ENCODE assay signal across 1 cellular context in the genomic region with DNA sequence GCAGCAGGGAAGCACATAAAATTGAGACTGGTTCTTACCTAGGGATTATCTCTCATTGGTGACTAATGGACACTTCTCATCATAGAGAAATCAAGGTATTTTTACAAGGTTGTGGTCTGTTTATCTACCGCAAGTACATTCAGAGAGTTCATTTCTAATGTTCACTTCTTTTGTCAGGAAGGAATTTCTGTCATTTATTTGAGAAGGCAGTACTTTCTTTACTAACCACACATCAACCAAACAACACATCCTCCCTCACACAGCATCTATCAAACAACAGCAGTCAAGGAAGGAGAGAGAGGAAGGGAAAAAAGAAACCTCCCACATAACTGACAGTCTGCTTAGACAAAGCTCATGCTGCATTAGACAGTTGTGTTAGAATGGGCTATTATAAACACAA.
TF ChIP-seq lines count a peak whose summit lies in the region.

No MANE protein-coding gene starts in this region.

TF ChIP-seq in GM23338, 12 proteins besides CTCF, POLR2A, EP300 and RAD21 (continued from another document):
- TF ChIP-seq, protein P1, sequence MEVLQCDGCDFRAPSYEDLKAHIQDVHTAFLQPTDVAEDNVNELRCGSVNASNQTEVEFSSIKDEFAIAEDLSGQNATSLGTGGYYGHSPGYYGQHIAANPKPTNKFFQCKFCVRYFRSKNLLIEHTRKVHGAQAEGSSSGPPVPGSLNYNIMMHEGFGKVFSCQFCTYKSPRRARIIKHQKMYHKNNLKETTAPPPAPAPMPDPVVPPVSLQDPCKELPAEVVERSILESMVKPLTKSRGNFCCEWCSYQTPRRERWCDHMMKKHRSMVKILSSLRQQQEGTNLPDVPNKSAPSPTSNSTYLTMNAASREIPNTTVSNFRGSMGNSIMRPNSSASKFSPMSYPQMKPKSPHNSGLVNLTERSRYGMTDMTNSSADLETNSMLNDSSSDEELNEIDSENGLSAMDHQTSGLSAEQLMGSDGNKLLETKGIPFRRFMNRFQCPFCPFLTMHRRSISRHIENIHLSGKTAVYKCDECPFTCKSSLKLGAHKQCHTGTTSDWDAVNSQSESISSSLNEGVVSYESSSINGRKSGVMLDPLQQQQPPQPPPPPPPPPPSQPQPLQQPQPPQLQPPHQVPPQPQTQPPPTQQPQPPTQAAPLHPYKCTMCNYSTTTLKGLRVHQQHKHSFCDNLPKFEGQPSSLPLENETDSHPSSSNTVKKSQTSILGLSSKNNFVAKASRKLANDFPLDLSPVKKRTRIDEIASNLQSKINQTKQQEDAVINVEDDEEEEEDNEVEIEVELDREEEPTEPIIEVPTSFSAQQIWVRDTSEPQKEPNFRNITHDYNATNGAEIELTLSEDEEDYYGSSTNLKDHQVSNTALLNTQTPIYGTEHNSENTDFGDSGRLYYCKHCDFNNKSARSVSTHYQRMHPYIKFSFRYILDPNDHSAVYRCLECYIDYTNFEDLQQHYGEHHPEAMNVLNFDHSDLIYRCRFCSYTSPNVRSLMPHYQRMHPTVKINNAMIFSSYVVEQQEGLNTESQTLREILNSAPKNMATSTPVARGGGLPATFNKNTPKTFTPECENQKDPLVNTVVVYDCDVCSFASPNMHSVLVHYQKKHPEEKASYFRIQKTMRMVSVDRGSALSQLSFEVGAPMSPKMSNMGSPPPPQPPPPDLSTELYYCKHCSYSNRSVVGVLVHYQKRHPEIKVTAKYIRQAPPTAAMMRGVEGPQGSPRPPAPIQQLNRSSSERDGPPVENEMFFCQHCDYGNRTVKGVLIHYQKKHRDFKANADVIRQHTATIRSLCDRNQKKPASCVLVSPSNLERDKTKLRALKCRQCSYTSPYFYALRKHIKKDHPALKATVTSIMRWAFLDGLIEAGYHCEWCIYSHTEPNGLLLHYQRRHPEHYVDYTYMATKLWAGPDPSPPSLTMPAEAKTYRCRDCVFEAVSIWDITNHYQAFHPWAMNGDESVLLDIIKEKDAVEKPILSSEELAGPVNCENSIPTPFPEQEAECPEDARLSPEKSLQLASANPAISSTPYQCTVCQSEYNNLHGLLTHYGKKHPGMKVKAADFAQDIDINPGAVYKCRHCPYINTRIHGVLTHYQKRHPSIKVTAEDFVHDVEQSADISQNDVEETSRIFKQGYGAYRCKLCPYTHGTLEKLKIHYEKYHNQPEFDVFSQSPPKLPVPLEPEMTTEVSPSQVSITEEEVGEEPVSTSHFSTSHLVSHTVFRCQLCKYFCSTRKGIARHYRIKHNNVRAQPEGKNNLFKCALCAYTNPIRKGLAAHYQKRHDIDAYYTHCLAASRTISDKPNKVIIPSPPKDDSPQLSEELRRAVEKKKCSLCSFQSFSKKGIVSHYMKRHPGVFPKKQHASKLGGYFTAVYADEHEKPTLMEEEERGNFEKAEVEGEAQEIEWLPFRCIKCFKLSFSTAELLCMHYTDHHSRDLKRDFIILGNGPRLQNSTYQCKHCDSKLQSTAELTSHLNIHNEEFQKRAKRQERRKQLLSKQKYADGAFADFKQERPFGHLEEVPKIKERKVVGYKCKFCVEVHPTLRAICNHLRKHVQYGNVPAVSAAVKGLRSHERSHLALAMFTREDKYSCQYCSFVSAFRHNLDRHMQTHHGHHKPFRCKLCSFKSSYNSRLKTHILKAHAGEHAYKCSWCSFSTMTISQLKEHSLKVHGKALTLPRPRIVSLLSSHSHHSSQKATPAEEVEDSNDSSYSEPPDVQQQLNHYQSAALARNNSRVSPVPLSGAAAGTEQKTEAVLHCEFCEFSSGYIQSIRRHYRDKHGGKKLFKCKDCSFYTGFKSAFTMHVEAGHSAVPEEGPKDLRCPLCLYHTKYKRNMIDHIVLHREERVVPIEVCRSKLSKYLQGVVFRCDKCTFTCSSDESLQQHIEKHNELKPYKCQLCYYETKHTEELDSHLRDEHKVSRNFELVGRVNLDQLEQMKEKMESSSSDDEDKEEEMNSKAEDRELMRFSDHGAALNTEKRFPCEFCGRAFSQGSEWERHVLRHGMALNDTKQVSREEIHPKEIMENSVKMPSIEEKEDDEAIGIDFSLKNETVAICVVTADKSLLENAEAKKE (CRISPR knock-in tag; IDR thresholded peaks at IDR 0.05) = no peak
- TF ChIP-seq, protein P2, sequence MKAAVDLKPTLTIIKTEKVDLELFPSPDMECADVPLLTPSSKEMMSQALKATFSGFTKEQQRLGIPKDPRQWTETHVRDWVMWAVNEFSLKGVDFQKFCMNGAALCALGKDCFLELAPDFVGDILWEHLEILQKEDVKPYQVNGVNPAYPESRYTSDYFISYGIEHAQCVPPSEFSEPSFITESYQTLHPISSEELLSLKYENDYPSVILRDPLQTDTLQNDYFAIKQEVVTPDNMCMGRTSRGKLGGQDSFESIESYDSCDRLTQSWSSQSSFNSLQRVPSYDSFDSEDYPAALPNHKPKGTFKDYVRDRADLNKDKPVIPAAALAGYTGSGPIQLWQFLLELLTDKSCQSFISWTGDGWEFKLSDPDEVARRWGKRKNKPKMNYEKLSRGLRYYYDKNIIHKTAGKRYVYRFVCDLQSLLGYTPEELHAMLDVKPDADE (IDR thresholded peaks at IDR 0.05) = no peak
- TF ChIP-seq REST (IDR thresholded peaks at IDR 0.05; ENCODE audit: unreplicated experiment) = no peak
- TF ChIP-seq EZH2 (IDR thresholded peaks at IDR 0.05; ENCODE audit: low read depth, unreplicated experiment) = no peak
- TF ChIP-seq STAT1 (IDR thresholded peaks at IDR 0.05; ENCODE audit: unreplicated experiment) = no peak
- TF ChIP-seq ZNF331 (CRISPR knock-in tag; IDR thresholded peaks at IDR 0.05; ENCODE audit: low read depth) = no peak
- no peak for TF ChIP-seq NANOG (IDR thresholded peaks at IDR 0.05; ENCODE audit: borderline replicate concordance)
